12 cellular contexts compared by ENCODE assay signal in genomic region chr7:31027161-31027965, GRCh38. TPM values are rescaled to one million over a fixed set of nuclear protein-coding genes. Genes with fewer than 3 reads are reported as not detected.
A peak's percentile ranks its signal among the peaks of the same experiment; 100 is the strongest.
DNase-seq lines count a peak whose midpoint lies in the region; ATAC-seq and TF ChIP-seq lines count a peak whose summit lies in the region.
"Had no signal": no experiment of that assay in that cellular context is flagged by ENCODE, and none has a peak within 500 bp of the region (broad histone marks: within the 10 kb centered on the region; RNA-seq: fewer than 3 reads in every experiment).

No MANE protein-coding gene starts in this region.

- H3K4me1 ChIP-seq in heart right ventricle = peaks cover 0 to 15% (median 6%) of the 10 kb centered on the region in 9 donors
- H3K4me1 ChIP-seq: pancreas had no signal

- no peaks in the 10 kb centered on the region for H3K9me3 ChIP-seq in heart right ventricle
- H3K9me3 ChIP-seq: pancreas had no signal

- DNase-seq in NCI-H82 (lab: John Stamatoyannopoulos, UW) (peak; percentile 95), heart right ventricle (peak; percentile 32 to 44), retinal pigment epithelial cell (ENCODE audit: low read depth) (peak; percentile 2), GM10266 (ENCODE audit: extremely low spot score) (no peak), 8988T (no peak)
- DNase-seq in natural killer cell treated with Interleukin-12 subunit alpha and Interleukin-12 subunit beta and Interleukin-15 and Interleukin-18, amount 100 ng/mL, for 72 hours (ENCODE audit: low spot score) = no peak
- no peak for DNase-seq in activated T-cell treated with anti-CD3 and anti-CD28 coated beads, Interleukin-2, amount 50 U/mL, for 1 hour
- DNase-seq: activated CD8-positive, alpha-beta memory T cell treated with anti-CD3 and anti-CD28 coated beads, Interleukin-2, amount 10 ng/mL, durations not matched to agents 7 days and 5 days; pancreas had no signal

- H3K27ac ChIP-seq in heart right ventricle = peak overlapping the region in 8 of 10 donors; percentile 4 to 59 (median 28)
- H3K27ac ChIP-seq: pancreas had no signal

- peaks cover 3% of the 10 kb centered on the region for H3K9me3 Mint-ChIP-seq in natural killer cell treated with Interleukin-12 subunit alpha and Interleukin-12 subunit beta and Interleukin-15 and Interleukin-18, amount 100 ng/mL, for 72 hours

- H3K4me3 ChIP-seq in heart right ventricle (peak overlapping the region in 2 of 10 donors; percentile 14 to 18), retinal pigment epithelial cell (ENCODE audit: low read length) (no peak overlapping the region)
- H3K4me3 ChIP-seq: pancreas had no signal

- 34 to 36% methylated on average over 20 of the region's 20 CpGs for WGBS in heart right ventricle, 2 donors

- H3K36me3 Mint-ChIP-seq in natural killer cell treated with Interleukin-12 subunit alpha and Interleukin-12 subunit beta and Interleukin-15 and Interleukin-18, amount 100 ng/mL, for 72 hours = no peaks in the 10 kb centered on the region

- peaks cover 0 to 18% (median 0%) of the 10 kb centered on the region in 7 donors for H3K27me3 ChIP-seq in heart right ventricle
- H3K27me3 ChIP-seq: pancreas had no signal

- H3K27ac Mint-ChIP-seq in natural killer cell treated with Interleukin-12 subunit alpha and Interleukin-12 subunit beta and Interleukin-15 and Interleukin-18, amount 100 ng/mL, for 72 hours = no peak overlapping the region
- H3K27ac Mint-ChIP-seq: activated CD8-positive, alpha-beta memory T cell treated with anti-CD3 and anti-CD28 coated beads, Interleukin-2, amount 10 ng/mL, durations not matched to agents 7 days and 5 days had no signal

- peak; percentile 72 for ATAC-seq in GM19463 (IDR thresholded peaks at IDR 0.05; ENCODE audit: unreplicated experiment)
- peak in 7 of 8 donors; percentile 44 to 81 (median 74) for ATAC-seq in heart right ventricle
- no peak for ATAC-seq in natural killer cell treated with Interleukin-12 subunit alpha and Interleukin-12 subunit beta and Interleukin-15 and Interleukin-18, amount 100 ng/mL, for 72 hours
- ATAC-seq: activated CD8-positive, alpha-beta memory T cell treated with anti-CD3 and anti-CD28 coated beads, Interleukin-2, amount 10 ng/mL, durations not matched to agents 7 days and 5 days; stimulated activated naive CD8-positive, alpha-beta T cell treated with anti-CD3 and anti-CD28 coated beads, Interleukin-15, amount 100 ng/mL, for 72 hours had no signal

- no peak overlapping the region for H3K4me3 Mint-ChIP-seq in natural killer cell treated with Interleukin-12 subunit alpha and Interleukin-12 subunit beta and Interleukin-15 and Interleukin-18, amount 100 ng/mL, for 72 hours
- H3K4me3 Mint-ChIP-seq: activated CD8-positive, alpha-beta memory T cell treated with anti-CD3 and anti-CD28 coated beads, Interleukin-2, amount 10 ng/mL, durations not matched to agents 7 days and 5 days; stimulated activated naive CD8-positive, alpha-beta T cell treated with anti-CD3 and anti-CD28 coated beads, Interleukin-15, amount 100 ng/mL, for 72 hours had no signal

- H3K4me1 Mint-ChIP-seq in natural killer cell treated with Interleukin-12 subunit alpha and Interleukin-12 subunit beta and Interleukin-15 and Interleukin-18, amount 100 ng/mL, for 72 hours (ENCODE audit: low read depth in 2 of 2) = peaks cover 18 to 30% of the 10 kb centered on the region in 2 donors

- intact Hi-C loops in heart right ventricle (cut with DNase I) = no loop called here

- no peak for TF ChIP-seq CTCF in heart right ventricle (IDR thresholded peaks at IDR 0.05)
- no peak for TF ChIP-seq CTCF in retinal pigment epithelial cell (conservative IDR thresholded peaks at IDR 0.05; ENCODE audit: low read depth, low read length)
- TF ChIP-seq CTCF in GM10266 (IDR thresholded peaks at IDR 0.05; ENCODE audit: control insufficient read depth, insufficient read depth, low read depth, missing control alignments) = no peak

- no peaks in the 10 kb centered on the region for H3K36me3 ChIP-seq in heart right ventricle
- H3K36me3 ChIP-seq: pancreas had no signal

- peaks cover 9 to 11% of the 10 kb centered on the region in 2 donors for H3K27me3 Mint-ChIP-seq in natural killer cell treated with Interleukin-12 subunit alpha and Interleukin-12 subunit beta and Interleukin-15 and Interleukin-18, amount 100 ng/mL, for 72 hours
- H3K27me3 Mint-ChIP-seq: activated CD8-positive, alpha-beta memory T cell treated with anti-CD3 and anti-CD28 coated beads, Interleukin-2, amount 10 ng/mL, durations not matched to agents 7 days and 5 days had no signal

RNA-seq across cellular contexts. Expression of gene ADCYAP1R1, which starts 24.7 kb away (rescaled TPM):
- 1 to 10 TPM in 9 of 10 donors, under 1 TPM in 1; 0.94 to 5.8 (median 1.8) TPM for total RNA-seq in heart right ventricle
- polyA plus RNA-seq in heart right ventricle = 1 to 10 TPM in 1 of 2 donors, under 1 TPM in 1; 0.59 to 1.1 TPM
- total RNA-seq in natural killer cell treated with Interleukin-12 subunit alpha and Interleukin-12 subunit beta and Interleukin-15 and Interleukin-18, amount 100 ng/mL, for 72 hours = not detected
- total RNA-seq: activated CD8-positive, alpha-beta memory T cell treated with anti-CD3 and anti-CD28 coated beads, Interleukin-2, amount 10 ng/mL, durations not matched to agents 7 days and 5 days; endothelial cell of umbilical vein had no signal

Comparison
In these comparisons a context has a peak if more than half of its experiments do, and no peak if none do; other contexts are left out.
1. ATAC-seq: peak in GM19463 (single experiment) and heart right ventricle (7 of 8); none in natural killer cell treated with Interleukin-12 subunit alpha and Interleukin-12 subunit beta and Interleukin-15 and Interleukin-18, amount 100 ng/mL, for 72 hours (0 of 2).
2. DNase-seq: peak in NCI-H82 (single experiment), heart right ventricle (2 of 2) and retinal pigment epithelial cell (single experiment); none in GM10266 (single experiment), natural killer cell treated with Interleukin-12 subunit alpha and Interleukin-12 subunit beta and Interleukin-15 and Interleukin-18, amount 100 ng/mL, for 72 hours (single experiment), 8988T (single experiment) and activated T-cell treated with anti-CD3 and anti-CD28 coated beads, Interleukin-2, amount 50 U/mL, for 1 hour (single experiment).